8 cellular contexts compared by ENCODE assay signal in the genomic region with DNA sequence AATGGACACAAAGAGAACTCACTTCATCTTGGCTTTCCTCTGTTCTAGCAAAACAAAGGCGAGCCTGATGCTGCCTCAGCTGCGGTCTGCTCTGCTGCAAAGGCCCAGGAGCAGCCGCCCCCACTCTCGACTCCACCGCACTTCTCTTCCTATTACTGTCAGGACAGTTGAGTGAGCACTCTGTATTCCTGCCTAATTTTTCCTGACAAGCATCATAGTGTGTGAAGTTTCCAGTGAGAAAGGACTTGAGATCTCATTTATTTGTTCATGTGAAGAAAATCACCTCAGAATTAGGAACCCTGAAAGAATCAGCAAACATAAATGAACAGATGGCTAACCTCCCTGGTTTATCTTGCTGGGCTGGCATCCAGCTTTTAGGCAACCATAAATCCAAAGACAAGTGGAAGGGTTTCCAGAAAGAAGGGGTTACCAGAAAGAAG.
A peak's percentile ranks its signal among the peaks of the same experiment; 100 is the strongest.
DNase-seq lines count a peak whose midpoint lies in the region; ATAC-seq and TF ChIP-seq lines count a peak whose summit lies in the region.

No MANE protein-coding gene starts in this region.

- TF ChIP-seq CTCF in astrocyte of the spinal cord (IDR thresholded peaks at IDR 0.05; ENCODE audit: low read depth, low read length), result no peak

- in situ Hi-C loops in astrocyte of the spinal cord (cut with HindIII; ENCODE audit: low sequenced_read_pairs), result no loop called here

- H3K27me3 Mint-ChIP-seq in stimulated activated naive CD8-positive, alpha-beta T cell treated with anti-CD3 and anti-CD28 coated beads, Interleukin-15, amount 100 ng/mL, for 72 hours, result no peaks in the 10 kb centered on the region

- CTCF ChIA-PET in HEK293T (lab: Yijun Ruan, JAX), result interaction anchor here (0.9 kb wide), 1 partner anchor 18 kb away, joined by 4 read pairs; no protein-coding TSS in a partner anchor

- peak overlapping the region; percentile 62 for H3K4me3 Mint-ChIP-seq in stimulated activated naive CD8-positive, alpha-beta T cell treated with anti-CD3 and anti-CD28 coated beads, Interleukin-15, amount 100 ng/mL, for 72 hours

- POLR2A ChIA-PET in HEK293T (lab: Yijun Ruan, JAX), result interaction anchor here (0.8 kb wide), 1 partner anchor 15 kb away, joined by 5 read pairs; no protein-coding TSS in a partner anchor

- ATAC-seq in HG02884 (IDR thresholded peaks at IDR 0.05; ENCODE audit: unreplicated experiment), result peak; percentile 27
- peak; percentile 52 for ATAC-seq in stimulated activated naive CD8-positive, alpha-beta T cell treated with anti-CD3 and anti-CD28 coated beads, Interleukin-15, amount 100 ng/mL, for 72 hours

- peak; percentile 86 for DNase-seq in DMS79 (lab: John Stamatoyannopoulos, UW)
- peak; percentile 96 for DNase-seq in NCI-H446 treated with DMSO at 0.1 percent for 48 hours (lab: John Stamatoyannopoulos, UW)
- peak; percentile 88 for DNase-seq in astrocyte of the spinal cord (ENCODE audit: low read depth, low spot score)
- DNase-seq in kidney tubule cell (ENCODE audit: low spot score), result peak; percentile 53
- DNase-seq in stimulated activated naive CD8-positive, alpha-beta T cell treated with anti-CD3 and anti-CD28 coated beads, Interleukin-15, amount 100 ng/mL, for 72 hours, result peak in 1 of 2 donors; percentile 19
- DNase-seq in AML-193 (lab: John Stamatoyannopoulos, UW), result no peak
- no peak for DNase-seq in HEK293T (ENCODE audit: extremely low spot score)

- H3K9me3 Mint-ChIP-seq in stimulated activated naive CD8-positive, alpha-beta T cell treated with anti-CD3 and anti-CD28 coated beads, Interleukin-15, amount 100 ng/mL, for 72 hours, result peaks cover 0 to 4% of the 10 kb centered on the region in 2 donors

- H3K4me3 ChIP-seq in astrocyte of the spinal cord (ENCODE audit: low read depth, low read length), result no peak overlapping the region

- H3K27ac Mint-ChIP-seq in stimulated activated naive CD8-positive, alpha-beta T cell treated with anti-CD3 and anti-CD28 coated beads, Interleukin-15, amount 100 ng/mL, for 72 hours, result peak overlapping the region; percentile 17 to 29

- H3K4me1 Mint-ChIP-seq in stimulated activated naive CD8-positive, alpha-beta T cell treated with anti-CD3 and anti-CD28 coated beads, Interleukin-15, amount 100 ng/mL, for 72 hours, result peaks cover 50% of the 10 kb centered on the region

TF ChIP-seq in HEK293T, 16 proteins besides CTCF, POLR2A, EP300 and RAD21:
- TF ChIP-seq, protein P1, sequence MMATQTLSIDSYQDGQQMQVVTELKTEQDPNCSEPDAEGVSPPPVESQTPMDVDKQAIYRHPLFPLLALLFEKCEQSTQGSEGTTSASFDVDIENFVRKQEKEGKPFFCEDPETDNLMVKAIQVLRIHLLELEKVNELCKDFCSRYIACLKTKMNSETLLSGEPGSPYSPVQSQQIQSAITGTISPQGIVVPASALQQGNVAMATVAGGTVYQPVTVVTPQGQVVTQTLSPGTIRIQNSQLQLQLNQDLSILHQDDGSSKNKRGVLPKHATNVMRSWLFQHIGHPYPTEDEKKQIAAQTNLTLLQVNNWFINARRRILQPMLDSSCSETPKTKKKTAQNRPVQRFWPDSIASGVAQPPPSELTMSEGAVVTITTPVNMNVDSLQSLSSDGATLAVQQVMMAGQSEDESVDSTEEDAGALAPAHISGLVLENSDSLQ (IDR thresholded peaks at IDR 0.05), result no peak
- TF ChIP-seq FOXA1 (IDR thresholded peaks at IDR 0.05), result no peak
- no peak for TF ChIP-seq ARNT (IDR thresholded peaks at IDR 0.05)
- TF ChIP-seq SUZ12 (IDR thresholded peaks at IDR 0.05), result no peak
- no peak for TF ChIP-seq TARDBP (IDR thresholded peaks at IDR 0.05)
- TF ChIP-seq ZNF384 (IDR thresholded peaks at IDR 0.05), result no peak
- TF ChIP-seq SP1 (IDR thresholded peaks at IDR 0.05), result no peak
- TF ChIP-seq ELF4 (IDR thresholded peaks at IDR 0.05), result no peak
- TF ChIP-seq NFRKB (IDR thresholded peaks at IDR 0.05), result no peak
- TF ChIP-seq L3MBTL2 (conservative IDR thresholded peaks at IDR 0.05), result no peak
- no peak for TF ChIP-seq FOXM1 (IDR thresholded peaks at IDR 0.05; ENCODE audit: borderline replicate concordance)
- no peak for TF ChIP-seq CTBP1 (IDR thresholded peaks at IDR 0.05; ENCODE audit: borderline replicate concordance)
- no peak for TF ChIP-seq BHLHE40 (IDR thresholded peaks at IDR 0.05; ENCODE audit: borderline replicate concordance)

Comparison
In these comparisons a context has a peak if more than half of its experiments do, and no peak if none do; other contexts are left out.
1. DNase-seq: peak in DMS79 (single experiment), NCI-H446 treated with DMSO at 0.1 percent for 48 hours (single experiment), astrocyte of the spinal cord (single experiment) and kidney tubule cell (single experiment); none in AML-193 (0 of 2) and HEK293T (single experiment).